Comparison of ENCODE assay signal across 9 cellular contexts in genomic region chr6:155273438-155273837, GRCh38.
A peak's percentile ranks its signal among the peaks of the same experiment; 100 is the strongest.
DNase-seq lines count a peak whose midpoint lies in the region; ATAC-seq and TF ChIP-seq lines count a peak whose summit lies in the region.
"Had no signal": no experiment of that assay in that cellular context is flagged by ENCODE, and none has a peak within 500 bp of the region (broad histone marks: within the 10 kb centered on the region; RNA-seq: fewer than 3 reads in every experiment).

No MANE protein-coding gene starts in this region.

- in situ Hi-C loops in GM13976 (cut with MboI; ENCODE audit: low sequenced_read_pairs, unreplicated experiment) = no loop called here

- ATAC-seq in GM21381 (IDR thresholded peaks at IDR 0.05; ENCODE audit: unreplicated experiment) = no peak

- TF ChIP-seq CTCF in GM13976 (IDR thresholded peaks at IDR 0.05; ENCODE audit: borderline replicate concordance, control extremely low read depth, extremely low read depth, insufficient read depth, missing control alignments) = no peak

- DNase-seq in COLO829 (ENCODE audit: low spot score) (peak; percentile 67), NCI-H2227 treated with DMSO at 0.1 percent for 48 hours (lab: John Stamatoyannopoulos, UW) (peak; percentile 48), epithelial cell of prostate (ENCODE audit: low read depth, low spot score) (no peak), non-pigmented ciliary epithelial cell (ENCODE audit: low read depth) (peak; percentile 95), NOMO-1 treated with dmso at 0.1 percent for 144 hours (lab: John Stamatoyannopoulos, UW; ENCODE audit: unreplicated experiment) (no peak), GM13976 (ENCODE audit: low spot score) (no peak)
- DNase-seq in effector CD8-positive, alpha-beta T cell (lab: John Stamatoyannopoulos, UW) = no peak
- DNase-seq: NCI-H1694 treated with DMSO at 0.1 percent for 48 hours had no signal

- H3K27ac ChIP-seq in epithelial cell of prostate = peak overlapping the region; percentile 53

Comparison
In these comparisons a context has a peak if more than half of its experiments do, and no peak if none do; other contexts are left out.
1. DNase-seq: peak in COLO829 (single experiment), NCI-H2227 treated with DMSO at 0.1 percent for 48 hours (single experiment) and non-pigmented ciliary epithelial cell (single experiment); none in epithelial cell of prostate (single experiment), effector CD8-positive, alpha-beta T cell (single experiment), NOMO-1 treated with dmso at 0.1 percent for 144 hours (single experiment) and GM13976 (single experiment).